Comparison of ENCODE assay signal across 26 cellular contexts in the genomic region with DNA sequence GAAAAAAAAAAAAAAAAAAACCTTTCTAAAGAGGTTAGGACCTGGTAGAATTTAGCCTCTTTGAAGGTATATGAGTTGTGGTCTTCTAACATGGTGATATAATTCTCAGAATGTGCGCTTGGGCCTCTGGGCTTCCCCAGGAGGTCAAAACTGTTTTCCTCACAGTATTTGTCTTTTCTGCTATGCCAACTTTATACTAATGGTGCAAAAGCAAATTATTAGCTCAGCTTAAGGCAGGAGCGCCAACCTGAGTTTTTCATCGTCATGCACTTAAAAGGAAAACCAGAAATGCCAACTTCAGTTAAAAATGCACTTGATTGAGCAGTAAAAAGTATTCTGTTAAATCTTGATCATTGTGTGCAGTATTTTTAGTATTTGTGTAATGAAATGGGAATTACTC. TPM values are rescaled to one million over a fixed set of nuclear protein-coding genes. Genes with fewer than 3 reads are reported as not detected.
"Had no signal": no experiment of that assay in that cellular context is flagged by ENCODE, and none has a peak within 500 bp of the region (broad histone marks: within the 10 kb centered on the region; RNA-seq: fewer than 3 reads in every experiment).

No MANE protein-coding gene starts in this region.

- H3K4me1 ChIP-seq: neural progenitor cell, prostate gland, right lobe of liver, sigmoid colon, stomach, thyroid gland, tibial nerve, upper lobe of left lung, vagina had no signal

- H3K9me3 ChIP-seq: ovary, prostate gland, right lobe of liver, sigmoid colon, stomach, thoracic aorta, thyroid gland, tibial nerve, upper lobe of left lung, vagina had no signal

- H3K27me3 ChIP-seq: neural progenitor cell, ovary, right lobe of liver, sigmoid colon, stomach, thyroid gland, tibial nerve, upper lobe of left lung, vagina had no signal

- H3K36me3 ChIP-seq: neural progenitor cell, ovary, prostate gland, right lobe of liver, sigmoid colon, stomach, thoracic aorta, thyroid gland, tibial nerve, upper lobe of left lung, vagina had no signal

- DNase-seq: naive thymus-derived CD4-positive, alpha-beta T cell; natural killer cell; occipital lobe; ovary; right cardiac atrium; right lobe of liver; sigmoid colon; small intestine; stimulated activated CD4-positive, alpha-beta T cell treated with anti-CD3 and anti-CD28 coated beads, Interleukin-15, amount 100 ng/mL, for 24 hours; stimulated activated CD4-positive, alpha-beta T cell treated with anti-CD3 and anti-CD28 coated beads, Interleukin-2, amount 100 ng/mL, for 24 hours; stimulated activated CD4-positive, alpha-beta T cell treated with anti-CD3 and anti-CD28 coated beads, Interleukin-2, amount 100 ng/mL, for 48 hours; stimulated activated CD4-positive, alpha-beta T cell treated with anti-CD3 and anti-CD28 coated beads, Interleukin-4, amount 100 ng/mL, for 24 hours; stimulated activated naive B cell treated with anti-CD40 and anti-IgM and Interleukin-4, amounts not matched to agents 10 μg/mL and 1 μg/mL and 100 μg/mL, for 72 hours; stimulated activated naive CD4-positive, alpha-beta T cell treated with Interleukin-2 at 50 U/mL for 16 hours; stomach; thyroid gland; upper lobe of left lung had no signal

- H3K27ac ChIP-seq: neural progenitor cell, ovary, prostate gland, right lobe of liver, sigmoid colon, stomach, thoracic aorta, thyroid gland, tibial nerve, upper lobe of left lung, vagina had no signal

- ATAC-seq: naive thymus-derived CD4-positive, alpha-beta T cell; natural killer cell; right cardiac atrium; stimulated activated effector memory CD8-positive, alpha-beta T cell treated with anti-CD3 and anti-CD28 coated beads, Interleukin-12 subunit alpha, Interleukin-12 subunit beta, amount 100 ng/mL, for 72 hours; stimulated activated naive B cell treated with anti-CD40 and anti-IgM and Interleukin-4, amounts not matched to agents 10 μg/mL and 1 μg/mL and 100 μg/mL, for 72 hours had no signal

- H3K9ac ChIP-seq: neural progenitor cell had no signal

- H3K4me2 ChIP-seq: neural progenitor cell had no signal

- H2AFZ ChIP-seq: neural progenitor cell had no signal

- H3K4me3 ChIP-seq: neural progenitor cell, ovary, prostate gland, right lobe of liver, sigmoid colon, stomach, thoracic aorta, thyroid gland, tibial nerve, upper lobe of left lung, vagina had no signal

RNA-seq across cellular contexts. Expression of gene TDRD1, which starts 9.7 kb away (rescaled TPM):
- total RNA-seq: pulmonary artery endothelial cell, vagina had no signal

RNA-seq across cellular contexts. Expression of gene VWA2, which starts 50.2 kb away (rescaled TPM):
- total RNA-seq: natural killer cell, posterior vena cava, pulmonary artery endothelial cell, right cardiac atrium, skeletal muscle tissue had no signal
